22 cellular contexts compared by ENCODE assay signal in genomic region chr12:132426349-132427176, GRCh38.
"Had no signal": no experiment of that assay in that cellular context is flagged by ENCODE, and none has a peak within 500 bp of the region (broad histone marks: within the 10 kb centered on the region; RNA-seq: fewer than 3 reads in every experiment).

No MANE protein-coding gene starts in this region.

- H3K27me3 ChIP-seq: ascending aorta had no signal

- H3K27me3 Mint-ChIP-seq: naive B cell had no signal

- ATAC-seq: activated T-cell treated with anti-CD3 and anti-CD28 coated beads, Interleukin-2, amount 50 U/mL, for 72 hours; heart left ventricle; sciatic nerve; upper lobe of right lung had no signal

- DNase-seq: activated CD4-positive, alpha-beta T cell treated with anti-CD3 and anti-CD28 coated beads, Interleukin-2, amount 50 U/mL, for 4 hours; activated CD4-positive, CD25-positive, alpha-beta regulatory T cell treated with anti-CD3 and anti-CD28 coated beads, Interleukin-2, amount 50 U/mL, for 72 hours; activated CD8-positive, alpha-beta memory T cell treated with anti-CD3 and anti-CD28 coated beads, Interleukin-2, amount 50 U/mL, for 4 hours; activated gamma-delta T cell treated with Interleukin-2 at 50 U/mL for 16 hours; activated T-cell treated with anti-CD3 and anti-CD28 coated beads, Interleukin-2, amount 50 U/mL, for 72 hours; foreskin melanocyte; heart left ventricle; left colon; midbrain; naive B cell; nucleus accumbens; stimulated activated CD4-positive, alpha-beta T cell treated with anti-CD3 and anti-CD28 coated beads, Interleukin-2, amount 100 ng/mL, for 24 hours; stimulated activated naive CD4-positive, alpha-beta T cell; upper lobe of right lung had no signal

- H3K9me3 ChIP-seq: ascending aorta, heart left ventricle, suprapubic skin, upper lobe of right lung had no signal

- H3K27ac ChIP-seq: ascending aorta, cardiac muscle cell, heart left ventricle, suprapubic skin, upper lobe of right lung had no signal

- H3K27ac Mint-ChIP-seq: activated T-cell treated with anti-CD3 and anti-CD28 coated beads, Interleukin-2, amount 50 U/mL, for 72 hours; progenitor cell of endocrine pancreas had no signal

- H3K4me1 ChIP-seq: ascending aorta had no signal

- FAIRE-seq: colon, endothelial cell of umbilical vein had no signal

- H3K4me3 Mint-ChIP-seq: activated T-cell treated with anti-CD3 and anti-CD28 coated beads, Interleukin-2, amount 50 U/mL, for 72 hours had no signal

- H3K36me3 ChIP-seq: ascending aorta, cardiac muscle cell, heart left ventricle, suprapubic skin, upper lobe of right lung had no signal

- H3K4me3 ChIP-seq: ascending aorta, cardiac muscle cell, heart left ventricle, lung, suprapubic skin, upper lobe of right lung had no signal
